ENCODE assay signal across 33 cellular contexts in genomic region chr9:122036408-122036807, GRCh38.
"Had no signal": no experiment of that assay in that cellular context is flagged by ENCODE, and none has a peak within 500 bp of the region (broad histone marks: within the 10 kb centered on the region; RNA-seq: fewer than 3 reads in every experiment).

No MANE protein-coding gene starts in this region.

- H3K36me3 ChIP-seq: brain microvascular endothelial cell had no signal

- ATAC-seq: activated naive CD8-positive, alpha-beta T cell treated with anti-CD3 and anti-CD28 coated beads, Interleukin-2, amount 50 U/mL, for 24 hours; activated T-cell treated with anti-CD3 and anti-CD28 coated beads, Interleukin-2, amount 50 U/mL, for 4 hours; Right ventricle myocardium inferior; T-cell had no signal

- H3K27ac ChIP-seq: brain microvascular endothelial cell, RWPE1, VCaP had no signal

- DNase-seq: activated B cell treated with CpG ODN at 0.5 μM for 24 hours; activated CD4-positive, alpha-beta memory T cell treated with anti-CD3 and anti-CD28 coated beads for 36 hours; activated CD4-positive, alpha-beta T cell treated with anti-CD3 and anti-CD28 coated beads for 4 hours; activated CD4-positive, alpha-beta T cell treated with anti-CD3 and anti-CD28 coated beads, Interleukin-2, amount 50 U/mL, for 1 hour; activated CD4-positive, CD25-positive, alpha-beta regulatory T cell treated with anti-CD3 and anti-CD28 coated beads, Interleukin-2, amount 50 U/mL, for 72 hours; activated CD8-positive, alpha-beta memory T cell treated with anti-CD3 and anti-CD28 coated beads, Interleukin-2, amount 50 U/mL, for 4 hours; activated effector memory CD4-positive, alpha-beta T cell treated with Interleukin-2 at 50 U/mL for 16 hours; activated naive CD4-positive, alpha-beta T cell treated with anti-CD3 and anti-CD28 coated beads, Interleukin-2, amount 10 ng/mL, durations not matched to agents 7 days and 5 days; activated naive CD8-positive, alpha-beta T cell treated with anti-CD3 and anti-CD28 coated beads, Interleukin-2, amount 50 U/mL, for 24 hours; activated T-cell treated with anti-CD3 and anti-CD28 coated beads for 4 hours; activated T-cell treated with anti-CD3 and anti-CD28 coated beads, Interleukin-2, amount 50 U/mL, for 4 hours; anterior cingulate cortex; brain microvascular endothelial cell; central memory CD4-positive, alpha-beta T cell; Karpas-422; MV-4-11; NCI-H1092; NCI-H1436 treated with DMSO at 0.1 percent for 48 hours; NCI-H1694 treated with DMSO at 0.1 percent for 48 hours; NCI-H2029 treated with DMSO at 0.1 percent for 48 hours; NCI-H2107; NCI-H2171; NCI-H510A; NCI-H526; NCI-H748 treated with DMSO at 0.1 percent for 48 hours; NK-92 treated with Interleukin-12 subunit alpha and Interleukin-12 subunit beta, amount 100 ng/mL, for 24 hours; SIG-M5; T-cell; T-helper 2 cell; T-helper 9 cell had no signal

- H3K27me3 ChIP-seq: brain microvascular endothelial cell had no signal
